Comparison of ENCODE assay signal across 28 cellular contexts in the genomic region with DNA sequence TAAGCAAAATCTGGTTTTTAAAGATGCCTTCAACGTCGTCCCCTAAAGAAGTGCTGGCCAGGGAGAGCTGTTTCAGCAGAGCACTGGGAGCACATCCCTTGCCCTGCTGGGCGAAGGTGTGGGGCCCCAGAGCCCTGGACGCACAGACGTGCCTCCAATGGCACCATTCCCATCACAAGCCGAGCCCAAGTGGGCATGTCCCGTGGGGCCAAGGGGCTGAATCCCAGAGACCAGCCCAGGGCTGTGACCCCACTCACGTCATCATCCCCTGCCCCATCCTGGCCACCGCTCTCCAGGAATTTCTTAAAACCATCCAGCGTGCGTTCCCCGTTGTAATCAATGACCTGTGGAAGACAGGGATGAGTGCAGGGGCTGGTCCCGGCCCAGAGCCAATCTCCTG. TPM values are rescaled to one million over a fixed set of nuclear protein-coding genes. Genes with fewer than 3 reads are reported as not detected.
DNase-seq lines count a peak whose midpoint lies in the region; ATAC-seq, FAIRE-seq and TF ChIP-seq lines count a peak whose summit lies in the region.
"Had no signal": no experiment of that assay in that cellular context is flagged by ENCODE, and none has a peak within 500 bp of the region (broad histone marks: within the 10 kb centered on the region; RNA-seq: fewer than 3 reads in every experiment).

No MANE protein-coding gene starts in this region.

- H3K9me3 Mint-ChIP-seq in activated naive CD4-positive, alpha-beta T cell treated with anti-CD3 and anti-CD28 coated beads, Interleukin-2, amount 50 U/mL, for 24 hours: no peaks in the 10 kb centered on the region
- no peaks in the 10 kb centered on the region for H3K9me3 Mint-ChIP-seq in natural killer cell

- TF ChIP-seq POLR2A in K562 (conservative IDR thresholded peaks at IDR 0.05): no peak

- peaks cover 13% of the 10 kb centered on the region for H4K20me1 ChIP-seq in K562 (replicated peaks; ENCODE audit: control insufficient read depth, insufficient read depth, low read length)

- no TSS peak for BruUV-seq in K562 (replicated peaks; lab: Mats Ljungman, UMichigan)

- WGBS in K562 (ENCODE audit: insufficient coverage, low coverage, missing lambda C conversion rate): 94% methylated on average over 11 of the region's 13 CpGs
- 81 to 86% (median 84%) methylated on average over 13 of the region's 13 CpGs for WGBS in psoas muscle, 3 donors

- H3K4me3 ChIP-seq in K562: no peak overlapping the region
- no peak overlapping the region for H3K4me3 ChIP-seq in psoas muscle
- H3K4me3 ChIP-seq: MG63, SJSA1 had no signal

- no peaks in the 10 kb centered on the region for H3K9me3 ChIP-seq in K562 (replicated peaks; ENCODE audit: control insufficient read depth, insufficient read depth, low read depth, low read length)
- H3K9me3 ChIP-seq in psoas muscle: no peaks in the 10 kb centered on the region
- H3K9me3 ChIP-seq: BE2C, MG63, SJSA1 had no signal

- POLR2A ChIA-PET in K562 (lab: Yijun Ruan, JAX): interaction anchor here (1.6 to 8.0 kb wide), 3 partner anchors 8 to 20 kb away, joined by 5 to 85 read pairs (median 6); partner anchors contain the start of gene MCRIP1

- peaks cover 66% of the 10 kb centered on the region; the same call in 2 of the 3 replicates for H3K36me3 ChIP-seq in K562 (ENCODE audit: control insufficient read depth, insufficient read depth, low read length)
- peaks cover 10 to 72% of the 10 kb centered on the region in 2 donors for H3K36me3 ChIP-seq in psoas muscle (ENCODE audit: insufficient read depth in 1 of 2, low read depth in 1 of 2)

- H3K9ac ChIP-seq in K562 (ENCODE audit: insufficient read depth in 1 of 2, low read depth in 2 of 2, low read length in 2 of 2): no peak overlapping the region

- peaks cover 3% of the 10 kb centered on the region for H3K36me3 Mint-ChIP-seq in activated naive CD4-positive, alpha-beta T cell treated with anti-CD3 and anti-CD28 coated beads, Interleukin-2, amount 50 U/mL, for 24 hours
- no peaks in the 10 kb centered on the region for H3K36me3 Mint-ChIP-seq in natural killer cell

- no peak for ATAC-seq in K562
- ATAC-seq in psoas muscle: no peak
- ATAC-seq in natural killer cell: no peak

- FAIRE-seq in K562 (lab: Jason Lieb, UNC): no peak
- FAIRE-seq: GM12892, H1 had no signal

- H3K4me1 Mint-ChIP-seq in activated naive CD4-positive, alpha-beta T cell treated with anti-CD3 and anti-CD28 coated beads, Interleukin-2, amount 50 U/mL, for 24 hours: no peaks in the 10 kb centered on the region
- H3K4me1 Mint-ChIP-seq in natural killer cell: no peaks in the 10 kb centered on the region

- DNase-seq in activated naive CD4-positive, alpha-beta T cell (lab: John Stamatoyannopoulos, UW): no peak
- no peak for DNase-seq in K562 (ENCODE audit: extremely low read depth in 1 of 4, low spot score in 3 of 4)
- DNase-seq in psoas muscle: no peak
- DNase-seq in amniotic stem cell (lab: John Stamatoyannopoulos, UW): no peak
- no peak for DNase-seq in natural killer cell
- DNase-seq: 8988T, ACHN, BE2C, DMS153, DND-41, HCEC 1CT, KBM-7, NCI-H1105 treated with DMSO at 0.1 percent for 48 hours, NCI-H146, NCI-H1930, NCI-H2107, NCI-H524 treated with DMSO at 0.1 percent for 48 hours, NCI-H774, PC-3, Right ventricle myocardium superior had no signal

- TF ChIP-seq EP300 in K562 (IDR thresholded peaks at IDR 0.05; ENCODE audit: low read length): no peak

- H3K27me3 Mint-ChIP-seq in activated naive CD4-positive, alpha-beta T cell treated with anti-CD3 and anti-CD28 coated beads, Interleukin-2, amount 50 U/mL, for 24 hours: no peaks in the 10 kb centered on the region
- H3K27me3 Mint-ChIP-seq in natural killer cell (ENCODE audit: low read depth in 2 of 2): no peaks in the 10 kb centered on the region

- CTCF ChIA-PET in K562 (lab: Yijun Ruan, JAX; ENCODE audit: low intra/inter-chr PET ratio): no interaction called here

- TF ChIP-seq CTCF in K562 (IDR thresholded peaks at IDR 0.05 in 2 of 3, conservative IDR thresholded peaks at IDR 0.05 in 1 of 3; ENCODE audit: insufficient read depth in 2 of 3, low read depth in 1 of 3, low read length in 3 of 3): no peak
- no peak for TF ChIP-seq CTCF in psoas muscle (IDR thresholded peaks at IDR 0.05)
- no peak for TF ChIP-seq CTCF in natural killer cell (IDR thresholded peaks at IDR 0.05)

- H2AFZ ChIP-seq in K562 (ENCODE audit: low read depth, low read length): no peak overlapping the region

- in situ Hi-C loops in K562 (cut with MboI): no loop called here

- no peak overlapping the region for H3K4me2 ChIP-seq in K562 (ENCODE audit: insufficient read depth, low read length)

- no peaks in the 10 kb centered on the region for H3K79me2 ChIP-seq in K562 (ENCODE audit: control insufficient read depth, insufficient read depth, low read length)

- H3K27me3 ChIP-seq in K562 (ENCODE audit: control insufficient read depth in 2 of 2, insufficient read depth in 2 of 2, low read length in 2 of 2) (no peaks in the 10 kb centered on the region), psoas muscle (ENCODE audit: insufficient read depth in 3 of 3, low read length in 2 of 3) (no peaks in the 10 kb centered on the region)
- H3K27me3 ChIP-seq: BE2C, MG63, SJSA1 had no signal

- no peak overlapping the region for H3K4me3 Mint-ChIP-seq in activated naive CD4-positive, alpha-beta T cell treated with anti-CD3 and anti-CD28 coated beads, Interleukin-2, amount 50 U/mL, for 24 hours
- no peak overlapping the region for H3K4me3 Mint-ChIP-seq in natural killer cell

- intact Hi-C loops in K562 (cut with micrococcal nuclease): no loop called here
- intact Hi-C loops in psoas muscle (cut with DNase I): no loop called here
- intact Hi-C loops in natural killer cell (cut with micrococcal nuclease): no loop called here

- H3K4me1 ChIP-seq in K562 (replicated peaks in 1 of 2; ENCODE audit: control insufficient read depth in 2 of 2, insufficient read depth in 2 of 2, low read length in 2 of 2): peaks cover 0 to 40% of the 10 kb centered on the region in 2 experiments; a peak in 2 of 5 replicates
- H3K4me1 ChIP-seq in psoas muscle: peaks cover 37% of the 10 kb centered on the region
- H3K4me1 ChIP-seq: BE2C, SJSA1 had no signal

- no peaks in the 10 kb centered on the region for H3K9me1 ChIP-seq in K562 (ENCODE audit: control insufficient read depth, insufficient read depth, low read length)

- peak overlapping the region; percentile 59 for H3K27ac Mint-ChIP-seq in activated naive CD4-positive, alpha-beta T cell treated with anti-CD3 and anti-CD28 coated beads, Interleukin-2, amount 50 U/mL, for 24 hours
- peak overlapping the region in 1 of 2 donors; percentile 66 for H3K27ac Mint-ChIP-seq in natural killer cell

- no peak overlapping the region for H3K27ac ChIP-seq in K562 (ENCODE audit: extremely low read depth, low read depth, low read length)
- peak overlapping the region; percentile 98 for H3K27ac ChIP-seq in psoas muscle
- H3K27ac ChIP-seq: SJSA1 had no signal

- TF ChIP-seq RAD21 in K562 (CRISPR knock-in tag; conservative IDR thresholded peaks at IDR 0.05 in 1 of 2, IDR thresholded peaks at IDR 0.05 in 1 of 2): no peak

RNA-seq across cellular contexts. Expression of gene PPP1R27, which starts 10.0 kb away (rescaled TPM):
- 0.65 TPM in 1 of 2 replicates, not detected in the other for total RNA-seq in K562 (2011; cell fraction: chromatin; rRNA removed; ENCODE audit: low replicate concordance)
- total RNA-seq in K562 (2011; cell fraction: nucleolus; rRNA removed): 2.4 and 3.2 TPM in 2 replicates
- 0.81 and 0.99 TPM in 2 replicates for total RNA-seq in K562 (2011; cell fraction: nucleoplasm; rRNA removed)
- 6.2 and 6.9 TPM in 2 replicates for total RNA-seq in K562 (2014; rRNA removed)
- 0.26 and 0.29 TPM in 2 replicates for total RNA-seq in K562 (2014; rRNA removed; fragmentation: Illumina TruSeq; extraction: Trizol)
- 0.47 and 0.68 TPM in 2 replicates for total RNA-seq in K562 (2015; rRNA removed; fragmentation: Illumina TruSeq; extraction: Trizol)
- 2.1 and 2.3 TPM in 2 replicates for total RNA-seq in K562 (2021)
- polyA plus RNA-seq in K562 (2011; rRNA removed): 1.2 and 1.5 TPM in 2 replicates
- 1.9 and 10.6 TPM in 2 replicates for polyA plus RNA-seq in K562 (2011; cell fraction: cytosol; rRNA removed)
- polyA plus RNA-seq in K562 (2011; cell fraction: nucleus; rRNA removed): 0.65 and 2.8 TPM in 2 replicates
- polyA plus RNA-seq in K562 (2012): 0.32 and 2.5 TPM in 2 replicates
- 0.95 and 2.1 TPM in 2 replicates for polyA plus RNA-seq in K562 (2014; fragmentation: Illumina TruSeq; extraction: Trizol)
- not detected for polyA plus RNA-seq in K562 (2014; fragmentation: Nextera tagmentation; extraction: Ambion mirVana)
- 4.2 and 5.2 TPM in 2 replicates for polyA plus RNA-seq in K562 (2014; rRNA removed)
- polyA minus RNA-seq in K562 (2011; rRNA and poly(A)+ RNA removed): 1.6 TPM in 1 of 2 replicates, not detected in the other
- 2.7 TPM in 1 of 2 replicates, not detected in the other for polyA minus RNA-seq in K562 (2011; cell fraction: cytosol; rRNA and poly(A)+ RNA removed)
- 0.40 TPM in 1 of 2 replicates, not detected in the other for polyA minus RNA-seq in K562 (2011; cell fraction: nucleus; rRNA and poly(A)+ RNA removed)
- total RNA-seq in psoas muscle: 1,000 to 10,000 TPM in 3 of 4 donors, 100 to 1,000 TPM in 1; 976 to 2,217 (median 1,286) TPM
- 100 to 1,000 TPM; 296 to 661 (median 603) TPM for polyA plus RNA-seq in psoas muscle
- total RNA-seq in natural killer cell: not detected
- total RNA-seq: H1, LHCN-M2, PC-3, Right ventricle myocardium superior, RPMI7951, SJSA1 had no signal

RNA-seq across cellular contexts. Expression of gene MCRIP1, which starts 11.8 kb away (rescaled TPM):
- total RNA-seq in K562 (2011; cell fraction: chromatin; rRNA removed; ENCODE audit: low replicate concordance): 12.2 and 29.2 TPM in 2 replicates
- 23.2 and 24.1 TPM in 2 replicates for total RNA-seq in K562 (2011; cell fraction: nucleolus; rRNA removed)
- 15.3 and 17.0 TPM in 2 replicates for total RNA-seq in K562 (2011; cell fraction: nucleoplasm; rRNA removed)
- 35.8 and 45.4 TPM in 2 replicates for total RNA-seq in K562 (2014; rRNA removed)
- 1.5 and 1.7 TPM in 2 replicates for total RNA-seq in K562 (2014; rRNA removed; fragmentation: Illumina TruSeq; extraction: Trizol)
- total RNA-seq in K562 (2015; rRNA removed; fragmentation: Illumina TruSeq; extraction: Trizol): 21.5 and 25.4 TPM in 2 replicates
- total RNA-seq in K562 (2021): 32.8 and 36.0 TPM in 2 replicates
- 9.7 and 14.8 TPM in 2 replicates for polyA plus RNA-seq in K562 (2011; rRNA removed)
- polyA plus RNA-seq in K562 (2011; cell fraction: cytosol; rRNA removed): 25.9 and 79.2 TPM in 2 replicates
- 19.1 and 36.8 TPM in 2 replicates for polyA plus RNA-seq in K562 (2011; cell fraction: nucleus; rRNA removed)
- polyA plus RNA-seq in K562 (2012): 21.3 and 72.4 TPM in 2 replicates
- polyA plus RNA-seq in K562 (2014; fragmentation: Illumina TruSeq; extraction: Trizol): 6.6 and 24.6 TPM in 2 replicates
- 1 to 10 TPM in 1 of 2 experiments, under 1 TPM in 1; 0.39 to 1.4 TPM for polyA plus RNA-seq in K562 (2014; fragmentation: Nextera tagmentation; extraction: Ambion mirVana)
- polyA plus RNA-seq in K562 (2014; rRNA removed): 24.0 and 35.5 TPM in 2 replicates
- 2.3 and 3.0 TPM in 2 replicates for polyA minus RNA-seq in K562 (2011; rRNA and poly(A)+ RNA removed)
- polyA minus RNA-seq in K562 (2011; cell fraction: cytosol; rRNA and poly(A)+ RNA removed): 14.8 and 15.9 TPM in 2 replicates
- polyA minus RNA-seq in K562 (2011; cell fraction: nucleus; rRNA and poly(A)+ RNA removed): 3.0 and 4.7 TPM in 2 replicates
- 10 to 100 TPM; 20.5 to 47.6 (median 25.7) TPM for total RNA-seq in psoas muscle
- polyA plus RNA-seq in psoas muscle: 100 to 1,000 TPM in 1 of 3 donors, 10 to 100 TPM in 2; 45.1 to 187 (median 57.1) TPM
- 10 to 100 TPM; 81.1 to 95.5 (median 84.2) TPM for total RNA-seq in natural killer cell

RNA-seq across cellular contexts. Expression of gene P4HB, which starts 15.4 kb away (rescaled TPM):
- total RNA-seq in K562 (2011; cell fraction: chromatin; rRNA removed; ENCODE audit: low replicate concordance): 722 and 1,069 TPM in 2 replicates
- 564 and 610 TPM in 2 replicates for total RNA-seq in K562 (2011; cell fraction: nucleolus; rRNA removed)
- total RNA-seq in K562 (2011; cell fraction: nucleoplasm; rRNA removed): 598 and 659 TPM in 2 replicates
- 587 and 588 TPM in 2 replicates for total RNA-seq in K562 (2014; rRNA removed)
- 296 and 325 TPM in 2 replicates for total RNA-seq in K562 (2014; rRNA removed; fragmentation: Illumina TruSeq; extraction: Trizol)
- 404 and 420 TPM in 2 replicates for total RNA-seq in K562 (2015; rRNA removed; fragmentation: Illumina TruSeq; extraction: Trizol)
- 437 and 446 TPM in 2 replicates for total RNA-seq in K562 (2021)
- polyA plus RNA-seq in K562 (2011; rRNA removed): 75.9 and 116 TPM in 2 replicates
- 46.6 and 61.5 TPM in 2 replicates for polyA plus RNA-seq in K562 (2011; cell fraction: cytosol; rRNA removed)
- 192 and 245 TPM in 2 replicates for polyA plus RNA-seq in K562 (2011; cell fraction: nucleus; rRNA removed)
- 600 and 818 TPM in 2 replicates for polyA plus RNA-seq in K562 (2012)
- polyA plus RNA-seq in K562 (2014; fragmentation: Illumina TruSeq; extraction: Trizol): 645 and 729 TPM in 2 replicates
- polyA plus RNA-seq in K562 (2014; fragmentation: Nextera tagmentation; extraction: Ambion mirVana): 10 to 100 TPM in 1 of 2 experiments, 1 to 10 TPM in 1; 4.4 to 14.9 TPM
- polyA plus RNA-seq in K562 (2014; rRNA removed): 181 and 191 TPM in 2 replicates
- polyA minus RNA-seq in K562 (2011; rRNA and poly(A)+ RNA removed): 66.8 and 103 TPM in 2 replicates
- polyA minus RNA-seq in K562 (2011; cell fraction: cytosol; rRNA and poly(A)+ RNA removed): 123 and 191 TPM in 2 replicates
- 89.0 and 193 TPM in 2 replicates for polyA minus RNA-seq in K562 (2011; cell fraction: nucleus; rRNA and poly(A)+ RNA removed)
- total RNA-seq in psoas muscle: 100 to 1,000 TPM; 244 to 361 (median 296) TPM
- polyA plus RNA-seq in psoas muscle: 100 to 1,000 TPM; 236 to 384 (median 267) TPM
- 100 to 1,000 TPM; 334 to 468 (median 386) TPM for total RNA-seq in natural killer cell

RNA-seq across cellular contexts. Expression of gene ARHGDIA, which starts 26.2 kb away (rescaled TPM):
- 54.5 and 180 TPM in 2 replicates for total RNA-seq in K562 (2011; cell fraction: chromatin; rRNA removed; ENCODE audit: low replicate concordance)
- 155 and 173 TPM in 2 replicates for total RNA-seq in K562 (2011; cell fraction: nucleolus; rRNA removed)
- total RNA-seq in K562 (2011; cell fraction: nucleoplasm; rRNA removed): 62.4 and 82.4 TPM in 2 replicates
- 110 and 146 TPM in 2 replicates for total RNA-seq in K562 (2014; rRNA removed)
- 39.8 and 58.3 TPM in 2 replicates for total RNA-seq in K562 (2014; rRNA removed; fragmentation: Illumina TruSeq; extraction: Trizol)
- total RNA-seq in K562 (2015; rRNA removed; fragmentation: Illumina TruSeq; extraction: Trizol): 105 and 107 TPM in 2 replicates
- total RNA-seq in K562 (2021): 321 and 340 TPM in 2 replicates
- polyA plus RNA-seq in K562 (2011; rRNA removed): 23.4 and 33.4 TPM in 2 replicates
- 25.4 and 72.4 TPM in 2 replicates for polyA plus RNA-seq in K562 (2011; cell fraction: cytosol; rRNA removed)
- polyA plus RNA-seq in K562 (2011; cell fraction: nucleus; rRNA removed): 85.3 and 131 TPM in 2 replicates
- polyA plus RNA-seq in K562 (2012): 235 and 249 TPM in 2 replicates
- 129 and 227 TPM in 2 replicates for polyA plus RNA-seq in K562 (2014; fragmentation: Illumina TruSeq; extraction: Trizol)
- polyA plus RNA-seq in K562 (2014; fragmentation: Nextera tagmentation; extraction: Ambion mirVana): 10 to 100 TPM in 1 of 2 experiments, 1 to 10 TPM in 1; 9.6 to 11.2 TPM
- polyA plus RNA-seq in K562 (2014; rRNA removed): 97.6 and 114 TPM in 2 replicates
- 8.6 and 11.9 TPM in 2 replicates for polyA minus RNA-seq in K562 (2011; rRNA and poly(A)+ RNA removed)
- polyA minus RNA-seq in K562 (2011; cell fraction: cytosol; rRNA and poly(A)+ RNA removed): 45.1 and 68.4 TPM in 2 replicates
- 61.9 and 68.2 TPM in 2 replicates for polyA minus RNA-seq in K562 (2011; cell fraction: nucleus; rRNA and poly(A)+ RNA removed)
- 100 to 1,000 TPM in 3 of 4 donors, 10 to 100 TPM in 1; 88.3 to 192 (median 160) TPM for total RNA-seq in psoas muscle
- 100 to 1,000 TPM in 2 of 3 donors, 10 to 100 TPM in 1; 79.1 to 268 (median 100) TPM for polyA plus RNA-seq in psoas muscle
- 100 to 1,000 TPM; 600 to 824 (median 689) TPM for total RNA-seq in natural killer cell

RNA-seq across cellular contexts. Expression of gene GCGR, which starts 40.9 kb away (rescaled TPM):
- not detected in 2 replicates for total RNA-seq in K562 (2011; cell fraction: chromatin; rRNA removed; ENCODE audit: low replicate concordance)
- total RNA-seq in K562 (2011; cell fraction: nucleolus; rRNA removed): not detected in 2 replicates
- not detected in 2 replicates for total RNA-seq in K562 (2011; cell fraction: nucleoplasm; rRNA removed)
- total RNA-seq in K562 (2014; rRNA removed) (not detected in 2 replicates), K562 (2014; rRNA removed; fragmentation: Illumina TruSeq; extraction: Trizol) (not detected in 2 replicates), K562 (2015; rRNA removed; fragmentation: Illumina TruSeq; extraction: Trizol) (not detected in 2 replicates), K562 (2021) (not detected in 2 replicates), psoas muscle (not detected), natural killer cell (not detected)
- polyA plus RNA-seq in K562 (2011; rRNA removed) (not detected in 2 replicates), K562 (2014; fragmentation: Illumina TruSeq; extraction: Trizol) (not detected in 2 replicates), K562 (2014; fragmentation: Nextera tagmentation; extraction: Ambion mirVana) (not detected), K562 (2014; rRNA removed) (not detected in 2 replicates), psoas muscle (under 1 TPM in 2 of 3 donors, not detected in 1; 0.03 to 0.08 TPM)
- not detected in 2 replicates for polyA plus RNA-seq in K562 (2011; cell fraction: cytosol; rRNA removed)
- polyA plus RNA-seq in K562 (2011; cell fraction: nucleus; rRNA removed): not detected in 2 replicates
- not detected in 2 replicates for polyA plus RNA-seq in K562 (2012)
- not detected in 2 replicates for polyA minus RNA-seq in K562 (2011; rRNA and poly(A)+ RNA removed)
- polyA minus RNA-seq in K562 (2011; cell fraction: cytosol; rRNA and poly(A)+ RNA removed): not detected in 2 replicates
- polyA minus RNA-seq in K562 (2011; cell fraction: nucleus; rRNA and poly(A)+ RNA removed): not detected in 2 replicates
- total RNA-seq: HT1080, LHCN-M2, Right ventricle myocardium superior, RPMI7951, SJSA1 had no signal

Comparison
In these comparisons a context has a peak if more than half of its experiments do, and no peak if none do; other contexts are left out.
1. RNA of gene PPP1R27, which starts 10.0 kb away (total RNA-seq): 976 to 2,217 TPM in psoas muscle; 0.26 to 6.9 TPM in K562 and not detected in natural killer cell; every median in the first group is over 100 times any median in the second.